Comparison of ENCODE assay signal across 22 cellular contexts in genomic region chr18:51397347-51397962, GRCh38.
"Had no signal": no experiment of that assay in that cellular context is flagged by ENCODE, and none has a peak within 500 bp of the region (broad histone marks: within the 10 kb centered on the region; RNA-seq: fewer than 3 reads in every experiment).

No MANE protein-coding gene starts in this region.

- H3K79me2 ChIP-seq: hepatocyte had no signal

- H3K36me3 ChIP-seq: left ventricle myocardium inferior, ovary, upper lobe of left lung had no signal

- DNase-seq: activated CD4-positive, alpha-beta T cell treated with anti-CD3 and anti-CD28 coated beads for 36 hours; activated CD4-positive, alpha-beta T cell treated with anti-CD3 and anti-CD28 coated beads, Interleukin-2, amount 50 U/mL, for 4 hours; activated effector memory CD4-positive, alpha-beta T cell treated with Interleukin-2 at 50 U/mL for 16 hours; activated naive CD4-positive, alpha-beta T cell treated with anti-CD3 and anti-CD28 coated beads for 36 hours; activated T-cell treated with anti-CD3 and anti-CD28 coated beads, Interleukin-2, amount 50 U/mL, for 48 hours; effector CD4-positive, alpha-beta T cell; erythroblast; foreskin fibroblast; immature natural killer cell; kidney glomerular epithelial cell; left ventricle myocardium inferior; ovary; stimulated activated CD4-positive, alpha-beta T cell treated with anti-CD3 and anti-CD28 coated beads, Interleukin-2, amount 100 ng/mL, for 48 hours; stimulated activated CD8-positive, alpha-beta memory T cell treated with anti-CD3 and anti-CD28 coated beads, Interleukin-4, amount 100 ng/mL, for 48 hours; stimulated activated naive B cell treated with anti-CD40 and anti-IgM and Interleukin-4, amounts not matched to agents 10 μg/mL and 1 μg/mL and 100 μg/mL, for 72 hours; T1000; upper lobe of left lung had no signal

- H3K4me3 ChIP-seq: hepatocyte, left ventricle myocardium inferior, ovary, upper lobe of left lung had no signal

- H3K4me1 Mint-ChIP-seq: activated CD4-positive, alpha-beta T cell treated with anti-CD3 and anti-CD28 coated beads for 36 hours; immature natural killer cell; stimulated activated naive B cell treated with anti-CD40 and anti-IgM and Interleukin-4, amounts not matched to agents 10 μg/mL and 1 μg/mL and 100 μg/mL, for 72 hours had no signal

- H3K9me3 ChIP-seq: left ventricle myocardium inferior, ovary, upper lobe of left lung had no signal

- H3K27ac Mint-ChIP-seq: activated CD4-positive, alpha-beta T cell treated with anti-CD3 and anti-CD28 coated beads for 36 hours; activated naive CD4-positive, alpha-beta T cell treated with anti-CD3 and anti-CD28 coated beads for 36 hours; immature natural killer cell; natural killer cell treated with Interleukin-12 subunit alpha and Interleukin-12 subunit beta and Interleukin-15 and Interleukin-18, amount 100 ng/mL, for 72 hours; stimulated activated naive B cell treated with anti-CD40 and anti-IgM and Interleukin-4, amounts not matched to agents 10 μg/mL and 1 μg/mL and 100 μg/mL, for 72 hours; T-helper 1 cell treated with Interleukin-12 subunit alpha and Interleukin-12 subunit beta and Interleukin-4 antibody, amounts not matched to agents 30 μg/mL and 1 μg/mL, for 36 hours; WTC11 had no signal

- H2AFZ ChIP-seq: hepatocyte had no signal

- H3K36me3 Mint-ChIP-seq: immature natural killer cell; stimulated activated naive B cell treated with anti-CD40 and anti-IgM and Interleukin-4, amounts not matched to agents 10 μg/mL and 1 μg/mL and 100 μg/mL, for 72 hours had no signal

- H3K4me3 Mint-ChIP-seq: activated CD4-positive, alpha-beta T cell treated with anti-CD3 and anti-CD28 coated beads for 36 hours; activated naive CD4-positive, alpha-beta T cell treated with anti-CD3 and anti-CD28 coated beads for 36 hours; immature natural killer cell; natural killer cell treated with Interleukin-12 subunit alpha and Interleukin-12 subunit beta and Interleukin-15 and Interleukin-18, amount 100 ng/mL, for 72 hours; stimulated activated naive B cell treated with anti-CD40 and anti-IgM and Interleukin-4, amounts not matched to agents 10 μg/mL and 1 μg/mL and 100 μg/mL, for 72 hours; T-helper 1 cell treated with Interleukin-12 subunit alpha and Interleukin-12 subunit beta and Interleukin-4 antibody, amounts not matched to agents 30 μg/mL and 1 μg/mL, for 36 hours; WTC11 had no signal

- H3K27me3 ChIP-seq: hepatocyte, ovary, upper lobe of left lung had no signal

- H3K4me2 ChIP-seq: hepatocyte had no signal

- ATAC-seq: activated CD4-positive, alpha-beta T cell treated with anti-CD3 and anti-CD28 coated beads for 36 hours; natural killer cell treated with Interleukin-12 subunit alpha and Interleukin-12 subunit beta and Interleukin-15 and Interleukin-18, amount 100 ng/mL, for 72 hours; sciatic nerve; stimulated activated naive B cell treated with anti-CD40 and anti-IgM and Interleukin-4, amounts not matched to agents 10 μg/mL and 1 μg/mL and 100 μg/mL, for 72 hours; WTC11 had no signal

- H3K9me3 Mint-ChIP-seq: activated naive CD4-positive, alpha-beta T cell treated with anti-CD3 and anti-CD28 coated beads for 36 hours; immature natural killer cell; natural killer cell treated with Interleukin-12 subunit alpha and Interleukin-12 subunit beta and Interleukin-15 and Interleukin-18, amount 100 ng/mL, for 72 hours; stimulated activated naive B cell treated with anti-CD40 and anti-IgM and Interleukin-4, amounts not matched to agents 10 μg/mL and 1 μg/mL and 100 μg/mL, for 72 hours; T-helper 1 cell treated with Interleukin-12 subunit alpha and Interleukin-12 subunit beta and Interleukin-4 antibody, amounts not matched to agents 30 μg/mL and 1 μg/mL, for 36 hours had no signal

- H3K4me1 ChIP-seq: upper lobe of left lung had no signal

- H3K27ac ChIP-seq: hepatocyte, left ventricle myocardium inferior, ovary, upper lobe of left lung had no signal
